In genomic region chr10:119178371-119179119, GRCh38 we compare ENCODE assay signal across 8 cellular contexts. TPM values are rescaled to one million over a fixed set of nuclear protein-coding genes. Genes with fewer than 3 reads are reported as not detected.
DNase-seq lines count a peak whose midpoint lies in the region; ATAC-seq, FAIRE-seq and TF ChIP-seq lines count a peak whose summit lies in the region.

TSS of gene PRDX3 (minus strand) at chr10:119178812. CDS start at chr10:119178790, 22 bp downstream.

- TF ChIP-seq POLR2A in HepG2 (IDR thresholded peaks at IDR 0.05; ENCODE audit: insufficient read depth in 1 of 2, low read depth in 2 of 2, low read length in 2 of 2): peak; percentile 89 to 95

- in situ Hi-C loops in HepG2 (cut with HindIII; ENCODE audit: extremely low pct_ligation_motif_present, low pct_unique_long_range_greater_than_20kb): loop anchor here (25.0 kb wide), 1 partner anchor 359 kb away; the partner anchor contains the start of gene RGS10

- DNase-seq in NCI-H526 treated with DMSO at 0.1 percent for 48 hours (lab: John Stamatoyannopoulos, UW): peak; percentile 73
- peak; percentile 94 for DNase-seq in activated CD4-positive, alpha-beta T cell treated with anti-CD3 and anti-CD28 coated beads, Interleukin-2, amount 10 ng/mL, durations not matched to agents 7 days and 5 days
- peak; percentile 89 for DNase-seq in dedifferentiated amniotic fluid mesenchymal stem cell (ENCODE audit: extremely low spot score)
- peak; percentile 85 for DNase-seq in HepG2 (ENCODE audit: low spot score)
- DNase-seq in stimulated activated CD4-positive, alpha-beta T cell treated with anti-CD3 and anti-CD28 coated beads, Interleukin-4, amount 100 ng/mL, for 24 hours: peak; percentile 95

- TF ChIP-seq RAD21 in HepG2 (CRISPR knock-in tag; IDR thresholded peaks at IDR 0.05): no peak

- 3% methylated on average over 15 of the region's 45 CpGs for whole genome bisulfite sequencing in HepG2 (ENCODE audit: low lambda C conversion rate)

- peak within 1 kb of the TSS; percentile 7 for H2AFZ ChIP-seq in HepG2 (ENCODE audit: low read length)

- POLR2A ChIA-PET in activated CD4-positive, alpha-beta T cell treated with anti-CD3 and anti-CD28 coated beads, Interleukin-2, amount 10 ng/mL, durations not matched to agents 7 days and 5 days (lab: Charles Lee): interaction anchor here (0.7 kb wide), 1 partner anchor 486 kb away, joined by 5 read pairs; no protein-coding TSS in a partner anchor
- POLR2A ChIA-PET in HepG2 (lab: Yijun Ruan, JAX): interaction anchor here (0.7 to 0.8 kb wide), 2 partner anchors 14 to 21 kb away, joined by 3 to 6 read pairs; no protein-coding TSS in a partner anchor

- peaks cover 23% of the 10 kb centered on the region for H3K4me1 ChIP-seq in BLaER1
- H3K4me1 ChIP-seq in HepG2 (ENCODE audit: insufficient read depth, low read length): peaks cover 52% of the 10 kb centered on the region

- no peaks in the 10 kb centered on the region for H3K9me3 Mint-ChIP-seq in activated CD4-positive, alpha-beta T cell treated with anti-CD3 and anti-CD28 coated beads, Interleukin-2, amount 10 ng/mL, durations not matched to agents 7 days and 5 days

- H3K4me1 Mint-ChIP-seq in activated CD4-positive, alpha-beta T cell treated with anti-CD3 and anti-CD28 coated beads, Interleukin-2, amount 10 ng/mL, durations not matched to agents 7 days and 5 days: peaks cover 37% of the 10 kb centered on the region

- peak; percentile 94 for ATAC-seq in GM19324 (IDR thresholded peaks at IDR 0.05; ENCODE audit: low FRiP score, unreplicated experiment)
- ATAC-seq in HG03469 (IDR thresholded peaks at IDR 0.05; ENCODE audit: unreplicated experiment): peak; percentile 66
- peak; percentile 90 for ATAC-seq in HepG2

- H3K27ac ChIP-seq in BLaER1 (peak within 1 kb of the TSS; percentile 96), HepG2 (ENCODE audit: extremely low read length, insufficient read depth, low read length) (peak within 1 kb of the TSS; percentile 93)

- H3K79me2 ChIP-seq in HepG2 (ENCODE audit: insufficient read depth, low read length): peaks cover 46% of the 10 kb centered on the region

- CTCF ChIA-PET in activated CD4-positive, alpha-beta T cell treated with anti-CD3 and anti-CD28 coated beads, Interleukin-2, amount 10 ng/mL, durations not matched to agents 7 days and 5 days (lab: Charles Lee): interaction anchor here (0.6 to 1.2 kb wide), 4 partner anchors 10 to 47 kb away, joined by 3 to 5 read pairs (median 3); no protein-coding TSS in a partner anchor
- CTCF ChIA-PET in HepG2 (lab: Yijun Ruan, JAX; ENCODE audit: low intra/inter-chr PET ratio, low total read pairs): no interaction called here

- H3K4me3 ChIP-seq in BLaER1: peak within 1 kb of the TSS; percentile 88
- H3K4me3 ChIP-seq in HepG2 (replicated peaks in 1 of 3; ENCODE audit: insufficient read depth in 1 of 3, low read depth in 2 of 3, low read length in 3 of 3): peak within 1 kb of the TSS; percentile 75 to 94 (median 81)

- H3K4me3 Mint-ChIP-seq in activated CD4-positive, alpha-beta T cell treated with anti-CD3 and anti-CD28 coated beads, Interleukin-2, amount 10 ng/mL, durations not matched to agents 7 days and 5 days: peak within 1 kb of the TSS; percentile 100

- H3K36me3 ChIP-seq in BLaER1 (peaks cover 38% of the 10 kb centered on the region), HepG2 (replicated peaks in 1 of 2; ENCODE audit: control insufficient read depth in 1 of 2, insufficient read depth in 2 of 2, low read length in 2 of 2) (peaks cover 2 to 12% of the 10 kb centered on the region in 2 experiments)

- TSS peak; percentile 84 for BruUV-seq in HepG2 (replicated peaks; lab: Mats Ljungman, UMichigan)

- TF ChIP-seq EP300 in HepG2 (IDR thresholded peaks at IDR 0.05; ENCODE audit: low read depth in 2 of 2, low read length in 2 of 2) (no peak), HepG2 (CRISPR knock-in tag; IDR thresholded peaks at IDR 0.05; ENCODE audit: borderline replicate concordance) (no peak)

- H3K27me3 ChIP-seq in BLaER1 (no peaks in the 10 kb centered on the region), HepG2 (ENCODE audit: control insufficient read depth in 1 of 2, insufficient read depth in 2 of 2, low read length in 2 of 2) (no peaks in the 10 kb centered on the region; a peak in 1 of 5 replicates)

- H4K20me1 ChIP-seq in BLaER1 (peaks cover 18% of the 10 kb centered on the region), HepG2 (ENCODE audit: insufficient read depth, low read length) (no peaks in the 10 kb centered on the region; the same call in 1 of the 2 replicates)

- H3K4me2 ChIP-seq in BLaER1 (peak within 1 kb of the TSS; percentile 69), HepG2 (ENCODE audit: low read depth, low read length) (peak within 1 kb of the TSS; percentile 86)

- TF ChIP-seq CTCF in HepG2 (CRISPR knock-in tag; IDR thresholded peaks at IDR 0.05): peak; percentile 44

- H3K36me3 Mint-ChIP-seq in activated CD4-positive, alpha-beta T cell treated with anti-CD3 and anti-CD28 coated beads, Interleukin-2, amount 10 ng/mL, durations not matched to agents 7 days and 5 days (ENCODE audit: low read depth): peaks cover 28% of the 10 kb centered on the region

- H3K9me3 ChIP-seq in BLaER1 (no peaks in the 10 kb centered on the region), HepG2 (ENCODE audit: low read length) (no peaks in the 10 kb centered on the region)

- H3K9ac ChIP-seq in BLaER1: peak within 1 kb of the TSS; percentile 93
- peak within 1 kb of the TSS; percentile 91 for H3K9ac ChIP-seq in HepG2 (ENCODE audit: insufficient read depth, low read depth, low read length)

- no peak for FAIRE-seq in HepG2 (lab: Jason Lieb, UNC)

- intact Hi-C loops in HepG2 (cut with micrococcal nuclease; ENCODE audit: unreplicated experiment): loop anchor here (5.0 to 10.0 kb wide), 2 partner anchors 56 to 94 kb away; partner anchors contain the start of gene EIF3A

- H3K27ac Mint-ChIP-seq in activated CD4-positive, alpha-beta T cell treated with anti-CD3 and anti-CD28 coated beads, Interleukin-2, amount 10 ng/mL, durations not matched to agents 7 days and 5 days: peak within 1 kb of the TSS; percentile 98

- H3K27me3 Mint-ChIP-seq in activated CD4-positive, alpha-beta T cell treated with anti-CD3 and anti-CD28 coated beads, Interleukin-2, amount 10 ng/mL, durations not matched to agents 7 days and 5 days: no peaks in the 10 kb centered on the region

RNA-seq across cellular contexts. Expression of gene PRDX3, which starts in this region (rescaled TPM):
- 100 to 1,000 TPM; 121 to 122 TPM for total RNA-seq in activated CD4-positive, alpha-beta T cell treated with anti-CD3 and anti-CD28 coated beads, Interleukin-2, amount 10 ng/mL, durations not matched to agents 7 days and 5 days
- 407 and 643 TPM in 2 replicates for total RNA-seq in HepG2 (2016; rRNA removed; fragmentation: Illumina TruSeq; extraction: Trizol)
- 38.1 and 38.2 TPM in 2 replicates for total RNA-seq in HepG2 (2016; cell fraction: cytosol; rRNA removed; fragmentation: Illumina TruSeq; extraction: Trizol; ENCODE audit: low read depth)
- total RNA-seq in HepG2 (2016; cell fraction: insoluble cytoplasmic fraction; rRNA removed; fragmentation: Illumina TruSeq; extraction: Trizol): 410 and 682 TPM in 2 replicates
- total RNA-seq in HepG2 (2016; cell fraction: membrane; rRNA removed; fragmentation: Illumina TruSeq; extraction: Trizol): 107 and 113 TPM in 2 replicates
- total RNA-seq in HepG2 (2016; cell fraction: nucleus; rRNA removed; fragmentation: Illumina TruSeq; extraction: Trizol): 156 and 165 TPM in 2 replicates
- polyA plus RNA-seq in HepG2 (2011; rRNA removed): 422 and 565 TPM in 2 replicates
- 232 and 280 TPM in 2 replicates for polyA plus RNA-seq in HepG2 (2011; cell fraction: cytosol; rRNA removed)
- 67.2 and 84.0 TPM in 2 replicates for polyA plus RNA-seq in HepG2 (2011; cell fraction: nucleus; rRNA removed)
- 200 and 294 TPM in 2 replicates for polyA plus RNA-seq in HepG2 (2012)
- 38.1 and 38.3 TPM in 2 replicates for polyA plus RNA-seq in HepG2 (2016; cell fraction: cytosol; fragmentation: Illumina TruSeq; extraction: Trizol; ENCODE audit: low read depth)
- polyA plus RNA-seq in HepG2 (2016; cell fraction: insoluble cytoplasmic fraction; fragmentation: Illumina TruSeq; extraction: Trizol; ENCODE audit: low read depth): 634 and 704 TPM in 2 replicates
- polyA plus RNA-seq in HepG2 (2016; cell fraction: membrane; fragmentation: Illumina TruSeq; extraction: Trizol; ENCODE audit: low read depth): 89.6 and 90.4 TPM in 2 replicates
- 227 and 242 TPM in 2 replicates for polyA plus RNA-seq in HepG2 (2016; cell fraction: nucleus; fragmentation: Illumina TruSeq; extraction: Trizol; ENCODE audit: insufficient read depth, low read depth)
- polyA minus RNA-seq in HepG2 (2011; rRNA and poly(A)+ RNA removed; ENCODE audit: low replicate concordance): 468 and 479 TPM in 2 replicates
- polyA minus RNA-seq in HepG2 (2011; cell fraction: cytosol; rRNA and poly(A)+ RNA removed): 135 and 138 TPM in 2 replicates
- 69.5 and 85.7 TPM in 2 replicates for polyA minus RNA-seq in HepG2 (2011; cell fraction: nucleus; rRNA and poly(A)+ RNA removed)

Comparison
In these comparisons a context has a peak if more than half of its experiments do, and no peak if none do; other contexts are left out.
1. Peak in every context shown above with its lines: DNase-seq, ATAC-seq, H3K4me3 ChIP-seq and H3K27ac ChIP-seq.